ENCODE assay signal across 28 cellular contexts in genomic region chrY:12393190-12393589, GRCh38.
"Had no signal": no experiment of that assay in that cellular context is flagged by ENCODE, and none has a peak within 500 bp of the region (broad histone marks: within the 10 kb centered on the region; RNA-seq: fewer than 3 reads in every experiment).

No MANE protein-coding gene starts in this region.

- H3K27ac ChIP-seq: colonic mucosa, esophagus muscularis mucosa, heart right ventricle, left lung, neural progenitor cell, parathyroid adenoma, prostate gland, right atrium auricular region, suprapubic skin had no signal

- H3K4me1 ChIP-seq: colonic mucosa, esophagus muscularis mucosa, heart right ventricle, left lung, neural progenitor cell, parathyroid adenoma, prostate gland, right atrium auricular region, suprapubic skin, transverse colon had no signal

- H3K9me3 ChIP-seq: colonic mucosa, esophagus muscularis mucosa, heart right ventricle, left lung, prostate gland, right atrium auricular region, suprapubic skin, transverse colon had no signal

- ATAC-seq: heart right ventricle; left cardiac atrium; left lung; naive thymus-derived CD4-positive, alpha-beta T cell; sciatic nerve; stimulated activated naive CD8-positive, alpha-beta T cell treated with anti-CD3 and anti-CD28 coated beads, Interleukin-15, amount 100 ng/mL, for 72 hours had no signal

- DNase-seq: colonic mucosa; effector CD8-positive, alpha-beta T cell; endodermal cell; foreskin melanocyte; glutamatergic neuron; heart right ventricle; hippocampal formation; left cardiac atrium; left lung; mammary epithelial cell; mesendoderm; midbrain; naive thymus-derived CD4-positive, alpha-beta T cell; stimulated activated CD4-positive, alpha-beta T cell treated with anti-CD3 and anti-CD28 coated beads, Interleukin-12 subunit alpha, Interleukin-12 subunit beta, amount 100 ng/mL, for 4 hours; stimulated activated CD4-positive, alpha-beta T cell treated with anti-CD3 and anti-CD28 coated beads, Interleukin-1b, Interleukin-23, amount 100 ng/mL, for 48 hours; stimulated activated CD4-positive, alpha-beta T cell treated with anti-CD3 and anti-CD28 coated beads, Interleukin-4, amount 100 ng/mL, for 1 hour; stimulated activated CD8-positive, alpha-beta memory T cell treated with anti-CD3 and anti-CD28 coated beads, Interleukin-4, amount 100 ng/mL, for 48 hours; stimulated activated naive CD4-positive, alpha-beta T cell; stimulated activated naive CD8-positive, alpha-beta T cell treated with anti-CD3 and anti-CD28 coated beads, Interleukin-15, amount 100 ng/mL, for 72 hours; transverse colon had no signal

- H3K27me3 ChIP-seq: colonic mucosa, esophagus muscularis mucosa, heart right ventricle, left lung, neural progenitor cell, right atrium auricular region, suprapubic skin, transverse colon had no signal

- H3K36me3 ChIP-seq: colonic mucosa, esophagus muscularis mucosa, heart right ventricle, left lung, neural progenitor cell, prostate gland, right atrium auricular region, suprapubic skin, transverse colon had no signal

- H3K4me3 ChIP-seq: colonic mucosa, esophagus muscularis mucosa, heart right ventricle, left lung, neural progenitor cell, prostate gland, right atrium auricular region, smooth muscle cell, suprapubic skin, transverse colon had no signal
